In genomic region chr13:99055286-99056073, GRCh38 we compare ENCODE assay signal across 12 cellular contexts.
DNase-seq lines count a peak whose midpoint lies in the region; ATAC-seq and TF ChIP-seq lines count a peak whose summit lies in the region.
"Had no signal": no experiment of that assay in that cellular context is flagged by ENCODE, and none has a peak within 500 bp of the region (broad histone marks: within the 10 kb centered on the region; RNA-seq: fewer than 3 reads in every experiment).

No MANE protein-coding gene starts in this region.

- peak overlapping the region; percentile 73 for H3K4me3 Mint-ChIP-seq in activated CD4-positive, alpha-beta T cell treated with anti-CD3 and anti-CD28 coated beads, Interleukin-2, amount 10 ng/mL, durations not matched to agents 24 days and 14 days
- H3K4me3 Mint-ChIP-seq in T-helper 17 cell (peak overlapping the region; percentile 88), CD14-positive monocyte (peak overlapping the region in 1 of 2 donors; percentile 85), MCF 10A (ENCODE audit: unreplicated experiment) (no peak overlapping the region)

- peak overlapping the region in 3 of 4 donors; percentile 32 to 79 (median 72) for H3K27ac ChIP-seq in esophagus squamous epithelium
- H3K27ac ChIP-seq in A673 (ENCODE audit: low read depth, low read length, poor library complexity, severe bottlenecking), result no peak overlapping the region

- H3K4me3 ChIP-seq in esophagus squamous epithelium (no peak overlapping the region), A673 (ENCODE audit: low read depth, low read length, poor library complexity, severe bottlenecking) (no peak overlapping the region)
- H3K4me3 ChIP-seq: breast epithelium had no signal

- no peaks in the 10 kb centered on the region for H3K9me3 Mint-ChIP-seq in activated CD4-positive, alpha-beta T cell treated with anti-CD3 and anti-CD28 coated beads, Interleukin-2, amount 10 ng/mL, durations not matched to agents 24 days and 14 days
- H3K9me3 Mint-ChIP-seq in CD14-positive monocyte (peaks cover 0 to 15% (median 4%) of the 10 kb centered on the region in 7 donors), MCF 10A (ENCODE audit: unreplicated experiment) (no peaks in the 10 kb centered on the region)

- BruUV-seq in A673 (replicated peaks; lab: Mats Ljungman, UMichigan) (no TSS peak), MCF 10A (replicated peaks; lab: Mats Ljungman, UMichigan) (no TSS peak)

- peaks cover 36 to 91% (median 77%) of the 10 kb centered on the region in 3 donors for H3K4me1 ChIP-seq in esophagus squamous epithelium
- H3K4me1 ChIP-seq in A673 (ENCODE audit: insufficient read depth, low read length, poor library complexity, severe bottlenecking), result no peaks in the 10 kb centered on the region
- H3K4me1 ChIP-seq: breast epithelium had no signal

- 60 to 71% methylated on average over 11 of the region's 11 CpGs for WGBS in esophagus squamous epithelium, 2 donors

- H3K36me3 Mint-ChIP-seq in activated CD4-positive, alpha-beta T cell treated with anti-CD3 and anti-CD28 coated beads, Interleukin-2, amount 10 ng/mL, durations not matched to agents 24 days and 14 days (ENCODE audit: low read depth), result peaks cover 18% of the 10 kb centered on the region
- H3K36me3 Mint-ChIP-seq in T-helper 17 cell (ENCODE audit: low read depth) (no peaks in the 10 kb centered on the region), CD14-positive monocyte (peaks cover 0 to 3% of the 10 kb centered on the region in 2 donors), MCF 10A (ENCODE audit: insufficient read depth, unreplicated experiment) (no peaks in the 10 kb centered on the region)

- no peaks in the 10 kb centered on the region for H3K36me3 ChIP-seq in esophagus squamous epithelium
- no peaks in the 10 kb centered on the region for H3K36me3 ChIP-seq in A673 (ENCODE audit: insufficient read depth, low read length, poor library complexity, severe bottlenecking)
- H3K36me3 ChIP-seq: breast epithelium had no signal

- no peak for ATAC-seq in T-helper 17 cell

- no peak for TF ChIP-seq POLR2A in esophagus squamous epithelium (IDR thresholded peaks at IDR 0.05)

- POLR2A ChIA-PET in A673 (lab: Charles Lee; ENCODE audit: low non-redundant PET), result no interaction called here
- POLR2A ChIA-PET in MCF 10A (lab: Yijun Ruan, JAX), result interaction anchor here (0.7 to 4.1 kb wide), 8 partner anchors 10 to 145 kb away, joined by 3 to 41 read pairs (median 14); partner anchors contain the start of gene UBAC2

- H3K27ac Mint-ChIP-seq in activated CD4-positive, alpha-beta T cell treated with anti-CD3 and anti-CD28 coated beads, Interleukin-2, amount 10 ng/mL, durations not matched to agents 24 days and 14 days, result peak overlapping the region; percentile 75
- H3K27ac Mint-ChIP-seq in T-helper 17 cell, result peak overlapping the region; percentile 95
- no peak overlapping the region for H3K27ac Mint-ChIP-seq in CD14-positive monocyte
- no peak overlapping the region for H3K27ac Mint-ChIP-seq in MCF 10A (ENCODE audit: low read depth, unreplicated experiment)

- TF ChIP-seq CTCF in esophagus squamous epithelium (IDR thresholded peaks at IDR 0.05), result no peak
- no peak for TF ChIP-seq CTCF in CD14-positive monocyte (IDR thresholded peaks at IDR 0.05)
- TF ChIP-seq CTCF in A673 (conservative IDR thresholded peaks at IDR 0.05; ENCODE audit: low read depth, low read length), result no peak
- no peak for TF ChIP-seq CTCF in MCF 10A (IDR thresholded peaks at IDR 0.05; ENCODE audit: unreplicated experiment)

- intact Hi-C loops in activated CD4-positive, alpha-beta T cell treated with anti-CD3 and anti-CD28 coated beads, Interleukin-2, amount 10 ng/mL, durations not matched to agents 24 days and 14 days (cut with micrococcal nuclease), result loop anchor here (10.0 kb wide), 1 partner anchor 379 kb away; no protein-coding TSS in a partner anchor
- intact Hi-C loops in esophagus squamous epithelium (cut with DNase I), result no loop called here
- intact Hi-C loops in CD14-positive monocyte (cut with micrococcal nuclease), result no loop called here
- intact Hi-C loops in A673 (cut with micrococcal nuclease; ENCODE audit: unreplicated experiment), result no loop called here
- intact Hi-C loops in MCF 10A (cut with micrococcal nuclease), result loop anchor here (5.0 kb wide), 1 partner anchor 97 kb away; no protein-coding TSS in a partner anchor

- no peaks in the 10 kb centered on the region for H3K9me3 ChIP-seq in T-helper 17 cell (ENCODE audit: control insufficient read depth, low read length, poor library complexity, severe bottlenecking)
- H3K9me3 ChIP-seq in esophagus squamous epithelium, result no peaks in the 10 kb centered on the region
- no peaks in the 10 kb centered on the region for H3K9me3 ChIP-seq in A673 (ENCODE audit: low read depth, low read length, poor library complexity, severe bottlenecking)
- H3K9me3 ChIP-seq: breast epithelium had no signal

- DNase-seq in activated CD4-positive, alpha-beta T cell treated with anti-CD3 and anti-CD28 coated beads, Interleukin-2, amount 10 ng/mL, durations not matched to agents 24 days and 14 days, result no peak
- no peak for DNase-seq in activated CD4-positive, alpha-beta T cell treated with anti-CD3 and anti-CD28 coated beads for 48 hours
- no peak for DNase-seq in T-helper 17 cell
- DNase-seq in esophagus squamous epithelium (lab: John Stamatoyannopoulos, UW), result no peak
- peak; percentile 12 for DNase-seq in pons (ENCODE audit: low spot score)
- no peak for DNase-seq in CD14-positive monocyte (ENCODE audit: low spot score)
- no peak for DNase-seq in A673 (ENCODE audit: low spot score)
- no peak for DNase-seq in MCF 10A (ENCODE audit: unreplicated experiment)
- DNase-seq: DMS79 treated with DMSO at 0.1 percent for 48 hours; NCI-H524 treated with DMSO at 0.1 percent for 48 hours; stimulated activated CD4-positive, alpha-beta T cell treated with anti-CD3 and anti-CD28 coated beads, Interleukin-2, amount 100 ng/mL, for 24 hours had no signal

- H3K4me1 Mint-ChIP-seq in activated CD4-positive, alpha-beta T cell treated with anti-CD3 and anti-CD28 coated beads, Interleukin-2, amount 10 ng/mL, durations not matched to agents 24 days and 14 days, result peaks cover 66% of the 10 kb centered on the region
- peaks cover 61% of the 10 kb centered on the region for H3K4me1 Mint-ChIP-seq in T-helper 17 cell
- H3K4me1 Mint-ChIP-seq in CD14-positive monocyte, result peaks cover 7% of the 10 kb centered on the region
- H3K4me1 Mint-ChIP-seq in MCF 10A (ENCODE audit: insufficient read depth, unreplicated experiment), result peaks cover 42% of the 10 kb centered on the region

- CTCF ChIA-PET in A673 (lab: Charles Lee), result no interaction called here
- CTCF ChIA-PET in MCF 10A (lab: Yijun Ruan, JAX), result interaction anchor here (0.6 to 1.6 kb wide), 6 partner anchors 10 to 304 kb away, joined by 3 to 4 read pairs (median 3); no protein-coding TSS in a partner anchor

- no peaks in the 10 kb centered on the region for H3K27me3 Mint-ChIP-seq in activated CD4-positive, alpha-beta T cell treated with anti-CD3 and anti-CD28 coated beads, Interleukin-2, amount 10 ng/mL, durations not matched to agents 24 days and 14 days
- H3K27me3 Mint-ChIP-seq in T-helper 17 cell, result no peaks in the 10 kb centered on the region
- H3K27me3 Mint-ChIP-seq in CD14-positive monocyte (ENCODE audit: low read depth in 3 of 3), result peaks cover 91 to 95% (median 94%) of the 10 kb centered on the region in 3 donors
- H3K27me3 Mint-ChIP-seq in MCF 10A (ENCODE audit: insufficient read depth, unreplicated experiment), result no peaks in the 10 kb centered on the region

- H3K27me3 ChIP-seq in esophagus squamous epithelium, result no peaks in the 10 kb centered on the region
- no peaks in the 10 kb centered on the region for H3K27me3 ChIP-seq in A673 (replicated peaks; ENCODE audit: insufficient read depth, low read depth, low read length, poor library complexity)
- H3K27me3 ChIP-seq: breast epithelium had no signal

Comparison
In these comparisons a context has a peak if more than half of its experiments do, and no peak if none do; other contexts are left out.
1. H3K27ac Mint-ChIP-seq: peak in activated CD4-positive, alpha-beta T cell treated with anti-CD3 and anti-CD28 coated beads, Interleukin-2, amount 10 ng/mL, durations not matched to agents 24 days and 14 days (single experiment) and T-helper 17 cell (single experiment); none in CD14-positive monocyte (0 of 7) and MCF 10A (single experiment).
2. intact Hi-C loops: an anchor here in activated CD4-positive, alpha-beta T cell treated with anti-CD3 and anti-CD28 coated beads, Interleukin-2, amount 10 ng/mL, durations not matched to agents 24 days and 14 days (10.0 kb wide) and MCF 10A (5.0 kb wide); none called in esophagus squamous epithelium, CD14-positive monocyte and A673.